ENCODE assay signal across 1 cellular context in genomic region chr17:72477529-72477928, GRCh38.
TF ChIP-seq lines count a peak whose summit lies in the region.

No MANE protein-coding gene starts in this region.

TF ChIP-seq in HepG2, 621 proteins besides CTCF, POLR2A, EP300 and RAD21 (continued from another document):
- TF ChIP-seq PAXIP1 (CRISPR knock-in tag; conservative IDR thresholded peaks at IDR 0.05) (no peak), SYNCRIP (IDR thresholded peaks at IDR 0.05; ENCODE audit: insufficient read depth, low read depth, low read length) (no peak), RBM22 (optimal IDR thresholded peaks at IDR 0.05; ENCODE audit: low read length) (peak; percentile 69)
